In genomic region chr13:47211106-47211505, GRCh38 we compare ENCODE assay signal across 17 cellular contexts.
DNase-seq lines count a peak whose midpoint lies in the region; ATAC-seq and TF ChIP-seq lines count a peak whose summit lies in the region.
"Had no signal": no experiment of that assay in that cellular context is flagged by ENCODE, and none has a peak within 500 bp of the region (broad histone marks: within the 10 kb centered on the region; RNA-seq: fewer than 3 reads in every experiment).

No MANE protein-coding gene starts in this region.

- H3K4me1 ChIP-seq in H9 (ENCODE audit: insufficient read depth, low read length): peaks cover 11% of the 10 kb centered on the region
- H3K4me1 ChIP-seq in SJCRH30: peaks cover 38% of the 10 kb centered on the region
- H3K4me1 ChIP-seq in sigmoid colon: no peaks in the 10 kb centered on the region
- H3K4me1 ChIP-seq: BLaER1, uterus had no signal

- H2BK12ac ChIP-seq in H9 (ENCODE audit: insufficient read length, low read depth, low read length): no peak overlapping the region

- H3K4me3 Mint-ChIP-seq in H9: no peak overlapping the region

- H2BK20ac ChIP-seq in H9 (ENCODE audit: low read depth, low read length, poor library complexity, severe bottlenecking): no peak overlapping the region

- H3K27ac ChIP-seq in H9 (ENCODE audit: insufficient read length, low read depth, low read length) (no peak overlapping the region), SJCRH30 (peak overlapping the region; percentile 32), sigmoid colon (no peak overlapping the region)
- H3K27ac ChIP-seq: BLaER1, uterus had no signal

- no peak overlapping the region for H3K9ac ChIP-seq in H9 (ENCODE audit: extremely low read depth, insufficient read length, low read length)
- H3K9ac ChIP-seq: BLaER1 had no signal

- H3K9me3 ChIP-seq in H9 (ENCODE audit: control insufficient read depth, low read depth, low read length) (no peaks in the 10 kb centered on the region), SJCRH30 (replicated peaks) (no peaks in the 10 kb centered on the region), sigmoid colon (no peaks in the 10 kb centered on the region)
- H3K9me3 ChIP-seq: BLaER1, uterus had no signal

- no peak overlapping the region for H3K14ac ChIP-seq in H9 (ENCODE audit: insufficient read depth, low read length)

- H3T11ph ChIP-seq in H9 (ENCODE audit: low read length): no peak overlapping the region

- no peaks in the 10 kb centered on the region for H3K36me3 Mint-ChIP-seq in H9 (ENCODE audit: insufficient read depth in 1 of 3, low read depth in 3 of 3)

- H3K79me2 ChIP-seq in H9 (ENCODE audit: insufficient read depth, low read length): no peaks in the 10 kb centered on the region

- H4K8ac ChIP-seq in H9 (replicated peaks; ENCODE audit: insufficient read length, low read depth, low read length): no peak overlapping the region

- WGBS in H9 (ENCODE audit: extremely low coverage, insufficient read length, low lambda C conversion rate): no CpG with 5 or more reads among the region's 5 CpGs
- WGBS in sigmoid colon, 2 donors: 20 to 41% methylated on average over 5 of the region's 5 CpGs

- no peak overlapping the region for H4K5ac ChIP-seq in H9 (ENCODE audit: insufficient read length, low read depth, low read length)

- H4K91ac ChIP-seq in H9 (ENCODE audit: insufficient read length, low read depth, low read length): no peak overlapping the region

- TF ChIP-seq CTCF in H9 (conservative IDR thresholded peaks at IDR 0.05) (no peak), epithelial cell of esophagus (IDR thresholded peaks at IDR 0.05; ENCODE audit: insufficient read depth, low read depth, low read length, missing control alignments) (no peak), sigmoid colon (IDR thresholded peaks at IDR 0.05) (no peak)

- peak; percentile 33 for DNase-seq in H9
- peak; percentile 14 to 36 for DNase-seq in SJCRH30
- DNase-seq in epithelial cell of esophagus (ENCODE audit: low read depth): peak; percentile 54
- peak; percentile 52 for DNase-seq in renal cortical epithelial cell (ENCODE audit: low read depth)
- no peak for DNase-seq in GOT3 (lab: John Stamatoyannopoulos, UW)
- no peak for DNase-seq in sigmoid colon
- no peak for DNase-seq in UCSD-AML1 (lab: John Stamatoyannopoulos, UW; ENCODE audit: unreplicated experiment)
- DNase-seq: activated CD4-positive, alpha-beta T cell treated with anti-CD3 and anti-CD28 coated beads for 4 hours; activated naive CD4-positive, alpha-beta T cell treated with anti-CD3 and anti-CD28 coated beads, Interleukin-2, amount 50 U/mL, for 16 hours; central memory CD4-positive, alpha-beta T cell; mucosa of descending colon; NCI-H2081 treated with DMSO at 0.1 percent for 48 hours; NCI-H526 treated with DMSO at 0.1 percent for 48 hours; stimulated activated naive CD4-positive, alpha-beta T cell treated with Interleukin-2 at 50 U/mL for 16 hours; uterus had no signal

- no peak for ATAC-seq in HG02759 (IDR thresholded peaks at IDR 0.05; ENCODE audit: unreplicated experiment)
- ATAC-seq: mucosa of descending colon had no signal

- no peak overlapping the region for H2BK5ac ChIP-seq in H9 (ENCODE audit: insufficient read length, low read length)

- no peak overlapping the region for H2BK15ac ChIP-seq in H9 (ENCODE audit: low read depth, low read length)

- H3K4me1 Mint-ChIP-seq in H9: peaks cover 12 to 27% of the 10 kb centered on the region in 2 experiments

- no peak for TF ChIP-seq POLR2A in sigmoid colon (IDR thresholded peaks at IDR 0.05)

- intact Hi-C loops in sigmoid colon (cut with DNase I): no loop called here

- H3K27me3 Mint-ChIP-seq in H9 (ENCODE audit: low read depth): no peaks in the 10 kb centered on the region

- H2AK5ac ChIP-seq in H9 (ENCODE audit: insufficient read length, low read length): no peak overlapping the region

- no peak overlapping the region for H3K56ac ChIP-seq in H9 (ENCODE audit: insufficient read length, low read depth, low read length)

- H3K18ac ChIP-seq in H9 (ENCODE audit: insufficient read length, low read depth, low read length): no peak overlapping the region

- H3K27me3 ChIP-seq in H9 (ENCODE audit: insufficient read depth, low read length) (no peaks in the 10 kb centered on the region), SJCRH30 (no peaks in the 10 kb centered on the region), sigmoid colon (no peaks in the 10 kb centered on the region)
- H3K27me3 ChIP-seq: BLaER1, uterus had no signal

- H3K27ac Mint-ChIP-seq in H9: no peak overlapping the region; a peak in 1 of 7 replicates

- no peak overlapping the region for H3K4me2 ChIP-seq in H9 (ENCODE audit: insufficient read depth, insufficient read length, low read length)
- H3K4me2 ChIP-seq: BLaER1 had no signal

- no peaks in the 10 kb centered on the region for H3K79me1 ChIP-seq in H9 (ENCODE audit: insufficient read depth, low read depth, low read length, poor library complexity, severe bottlenecking)

- H3K4ac ChIP-seq in H9 (ENCODE audit: low read depth, low read length): no peak overlapping the region

- no peak overlapping the region for H2BK120ac ChIP-seq in H9 (ENCODE audit: low read depth, low read length, poor library complexity, severe bottlenecking)

- no peaks in the 10 kb centered on the region for H4K20me1 ChIP-seq in H9 (ENCODE audit: control insufficient read depth, insufficient read depth, insufficient read length)
- H4K20me1 ChIP-seq: BLaER1 had no signal

- H2AFZ ChIP-seq in H9 (ENCODE audit: low read length): no peak overlapping the region

- no peaks in the 10 kb centered on the region for H3K9me3 Mint-ChIP-seq in H9

- no peak for TF ChIP-seq EP300 in sigmoid colon (IDR thresholded peaks at IDR 0.05)

- no peaks in the 10 kb centered on the region for H3K23me2 ChIP-seq in H9 (ENCODE audit: insufficient read length, low read depth, low read length, poor library complexity, severe bottlenecking)

- H3K23ac ChIP-seq in H9 (ENCODE audit: insufficient read length, low read depth, low read length): no peak overlapping the region

- H3K4me3 ChIP-seq in SJCRH30 (no peak overlapping the region), epithelial cell of esophagus (ENCODE audit: low read length) (no peak overlapping the region), sigmoid colon (no peak overlapping the region)
- H3K4me3 ChIP-seq: BLaER1, mucosa of descending colon, uterus had no signal

- H3K36me3 ChIP-seq in SJCRH30 (no peaks in the 10 kb centered on the region), sigmoid colon (no peaks in the 10 kb centered on the region)
- H3K36me3 ChIP-seq: BLaER1, uterus had no signal

Comparison
In these comparisons a context has a peak if more than half of its experiments do, and no peak if none do; other contexts are left out.
1. DNase-seq: peak in H9 (single experiment), SJCRH30 (2 of 2), epithelial cell of esophagus (single experiment) and renal cortical epithelial cell (single experiment); none in GOT3 (single experiment), sigmoid colon (single experiment) and UCSD-AML1 (single experiment).